In genomic region chr20:41888434-41888833, GRCh38 we compare ENCODE assay signal across 21 cellular contexts.
"Had no signal": no experiment of that assay in that cellular context is flagged by ENCODE, and none has a peak within 500 bp of the region (broad histone marks: within the 10 kb centered on the region; RNA-seq: fewer than 3 reads in every experiment).

No MANE protein-coding gene starts in this region.

- H3K4me3 ChIP-seq: MG63 had no signal

- H3K9me3 ChIP-seq: MG63 had no signal

- H3K36me3 ChIP-seq: MG63 had no signal

- DNase-seq: Kasumi-1, MG63, MM.1S, MV-4-11, NCI-H1048, NCI-H1092, NCI-H1092 treated with DMSO at 0.1 percent for 48 hours, NCI-H1417 treated with DMSO at 0.1 percent for 48 hours, NCI-H1436 treated with DMSO at 0.1 percent for 48 hours, NCI-H146, NCI-H1694, NCI-H1694 treated with DMSO at 0.1 percent for 48 hours, NCI-H187 treated with DMSO at 0.1 percent for 48 hours, NCI-H2029, NCI-H2081, NCI-H2081 treated with DMSO at 0.1 percent for 48 hours, NCI-H2107, NCI-H2171, NCI-H2227 treated with DMSO at 0.1 percent for 48 hours, NCI-H226, NCI-H510A had no signal
